Comparison of ENCODE assay signal across 8 cellular contexts in genomic region chr14:103872492-103873113, GRCh38. TPM values are rescaled to one million over a fixed set of nuclear protein-coding genes. Genes with fewer than 3 reads are reported as not detected.
DNase-seq lines count a peak whose midpoint lies in the region; ATAC-seq and TF ChIP-seq lines count a peak whose summit lies in the region.

No MANE protein-coding gene starts in this region.

- no peak overlapping the region for H3K27ac Mint-ChIP-seq in chondrocyte (ENCODE audit: unreplicated experiment)

- H3K36me3 ChIP-seq in spleen, result no peaks in the 10 kb centered on the region

- peak overlapping the region in 7 of 8 donors; percentile 48 to 83 (median 68) for H3K27ac ChIP-seq in spleen
- H3K27ac ChIP-seq in substantia nigra (ENCODE audit: low read depth, low read length, poor library complexity, severe bottlenecking), result no peak overlapping the region

- no peaks in the 10 kb centered on the region for H3K9me3 ChIP-seq in spleen

- H3K4me3 ChIP-seq in fibroblast of pulmonary artery (replicated peaks; ENCODE audit: low read depth, low read length), result peak overlapping the region; percentile 33
- H3K4me3 ChIP-seq in spleen, result peak overlapping the region in 7 of 8 donors; percentile 37 to 73 (median 42)

- H3K27me3 ChIP-seq in spleen (replicated peaks in 1 of 7), result no peaks in the 10 kb centered on the region

- no peak for TF ChIP-seq POLR2A in spleen (IDR thresholded peaks at IDR 0.05)

- peaks cover 2% of the 10 kb centered on the region for H3K27me3 Mint-ChIP-seq in chondrocyte (ENCODE audit: low read depth)

- 46 to 62% (median 51%) methylated on average over 9 to 12 of the region's 12 CpGs for WGBS in spleen, 5 donors

- TF ChIP-seq CTCF in fibroblast of pulmonary artery (IDR thresholded peaks at IDR 0.05; ENCODE audit: low read length, missing control alignments), result no peak
- TF ChIP-seq CTCF in spleen (IDR thresholded peaks at IDR 0.05 in 8 of 11, conservative IDR thresholded peaks at IDR 0.05 in 3 of 11), result no peak
- TF ChIP-seq CTCF in chondrocyte (IDR thresholded peaks at IDR 0.05), result no peak

- peak; percentile 26 for ATAC-seq in GM19351 (IDR thresholded peaks at IDR 0.05; ENCODE audit: unreplicated experiment)

- DNase-seq in NAMALWA (ENCODE audit: low spot score) (peak; percentile 57), fibroblast of pulmonary artery (ENCODE audit: low read depth) (no peak), spleen (no peak), hepatic stellate cell (ENCODE audit: low spot score) (no peak), substantia nigra (lab: John Stamatoyannopoulos, UW) (no peak), chondrocyte (ENCODE audit: low spot score) (no peak), middle frontal gyrus (ENCODE audit: extremely low spot score, low spot score) (no peak)

- intact Hi-C loops in spleen (cut with DNase I; ENCODE audit: low total_unique reads), result no loop called here

- H3K36me3 Mint-ChIP-seq in chondrocyte (ENCODE audit: low read depth), result no peaks in the 10 kb centered on the region

- H3K4me1 ChIP-seq in spleen, result peaks cover 13 to 47% (median 25%) of the 10 kb centered on the region in 6 donors

- H3K4me3 Mint-ChIP-seq in chondrocyte (ENCODE audit: unreplicated experiment), result no peak overlapping the region

- no peaks in the 10 kb centered on the region for H3K9me3 Mint-ChIP-seq in chondrocyte (ENCODE audit: low read depth)

- H3K4me1 Mint-ChIP-seq in chondrocyte (ENCODE audit: low read depth), result no peaks in the 10 kb centered on the region

RNA-seq across cellular contexts. Expression of gene PPP1R13B, which starts 25.2 kb away (rescaled TPM):
- total RNA-seq in spleen, result 10 to 100 TPM; 23.4 to 95.3 (median 52.9) TPM
- 10 to 100 TPM in 2 of 3 donors, 1 to 10 TPM in 1; 5.7 to 27.0 (median 12.7) TPM for polyA plus RNA-seq in spleen
- total RNA-seq in chondrocyte, result 6.6 to 10.1 TPM (median 9.1 TPM) in 3 replicates

RNA-seq across cellular contexts. Expression of gene TDRD9, which starts 55.7 kb away (rescaled TPM):
- total RNA-seq in spleen (10 to 100 TPM in 2 of 7 donors, 1 to 10 TPM in 5; 1.4 to 18.7 (median 8.8) TPM), chondrocyte (not detected in 3 replicates)
- polyA plus RNA-seq in spleen, result 1 to 10 TPM in 2 of 3 donors, under 1 TPM in 1; 0.70 to 3.8 (median 3.1) TPM
